Comparison of ENCODE assay signal across 15 cellular contexts in the genomic region with DNA sequence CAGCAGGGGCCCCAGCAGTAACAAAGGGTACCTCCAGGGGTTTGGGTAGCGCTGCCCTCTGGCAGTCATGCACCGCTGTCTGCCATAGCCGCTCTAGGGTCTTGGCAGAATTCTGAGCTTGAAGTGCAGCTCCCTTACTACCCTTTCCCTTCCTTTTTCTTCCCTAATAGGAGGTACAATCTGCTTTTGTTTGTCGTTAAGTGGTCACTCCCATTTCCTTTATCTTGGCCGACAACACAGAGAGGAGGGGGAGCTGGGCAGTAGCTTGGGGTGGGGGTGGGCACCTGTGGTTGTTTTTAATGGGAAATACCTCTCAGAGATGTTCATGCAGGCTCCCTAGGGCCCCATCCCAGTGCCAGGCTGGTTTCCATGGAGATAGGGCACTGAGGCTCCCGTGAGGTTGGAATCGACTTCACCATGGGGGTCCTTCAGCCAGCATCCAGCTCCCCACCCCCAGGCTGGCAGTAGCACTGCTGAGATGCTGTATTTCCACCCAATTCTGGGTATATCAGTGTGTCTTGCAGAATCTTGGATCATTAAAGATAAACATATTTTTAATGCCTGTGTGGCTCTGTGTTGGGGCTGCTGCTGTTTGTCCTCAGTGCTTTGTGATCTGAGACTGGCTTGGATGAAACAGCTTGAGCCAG. TPM values are rescaled to one million over a fixed set of nuclear protein-coding genes. Genes with fewer than 3 reads are reported as not detected.
DNase-seq lines count a peak whose midpoint lies in the region; ATAC-seq and TF ChIP-seq lines count a peak whose summit lies in the region.
"Had no signal": no experiment of that assay in that cellular context is flagged by ENCODE, and none has a peak within 500 bp of the region (broad histone marks: within the 10 kb centered on the region; RNA-seq: fewer than 3 reads in every experiment).

No MANE protein-coding gene starts in this region.

- H3K4me3 ChIP-seq in HUES48 (ENCODE audit: low read depth, low read length) = no peak overlapping the region
- no peak overlapping the region for H3K4me3 ChIP-seq in WERI-Rb-1 (ENCODE audit: low read depth, low read length)
- H3K4me3 ChIP-seq in iPS-18a (ENCODE audit: low read length) = peak overlapping the region; percentile 15
- H3K4me3 ChIP-seq: HAP-1, right lobe of liver, suprapubic skin had no signal

- peaks cover 46% of the 10 kb centered on the region for H3K36me3 ChIP-seq in HUES48 (ENCODE audit: control insufficient read depth, insufficient read depth, low read length)
- peaks cover 72% of the 10 kb centered on the region for H3K36me3 ChIP-seq in WERI-Rb-1
- peaks cover 16% of the 10 kb centered on the region for H3K36me3 ChIP-seq in iPS-18a (ENCODE audit: control insufficient read depth, low read depth, low read length)

- H3K27ac ChIP-seq in HUES48 (ENCODE audit: low read depth, low read length) (peak overlapping the region; percentile 65), WERI-Rb-1 (peak overlapping the region; percentile 49), iPS-18a (ENCODE audit: low read length) (no peak overlapping the region)
- H3K27ac ChIP-seq: neutrophil, right lobe of liver, suprapubic skin had no signal

- TF ChIP-seq CTCF in WERI-Rb-1 (IDR thresholded peaks at IDR 0.05; ENCODE audit: low read depth, low read length) = 0 out of 2 replicates have a peak, but pooled peaks have one; percentile 15

- H3K4me1 ChIP-seq in HUES48 (ENCODE audit: control insufficient read depth, insufficient read depth, low read length) = peaks cover 16% of the 10 kb centered on the region
- peaks cover 24% of the 10 kb centered on the region for H3K4me1 ChIP-seq in iPS-18a (ENCODE audit: control insufficient read depth, low read depth, low read length)
- H3K4me1 ChIP-seq: HAP-1, right lobe of liver, suprapubic skin had no signal

- no peaks in the 10 kb centered on the region for H3K9me3 ChIP-seq in HUES48 (ENCODE audit: control insufficient read depth, insufficient read depth, low read length)
- H3K9me3 ChIP-seq in WERI-Rb-1 (ENCODE audit: severe bottlenecking) = no peaks in the 10 kb centered on the region
- no peaks in the 10 kb centered on the region for H3K9me3 ChIP-seq in iPS-18a (ENCODE audit: control insufficient read depth, low read depth, low read length)
- H3K9me3 ChIP-seq: HAP-1, neutrophil, right lobe of liver, suprapubic skin had no signal

- no peak for ATAC-seq in GM21423 (IDR thresholded peaks at IDR 0.05; ENCODE audit: unreplicated experiment)
- ATAC-seq: right lobe of liver had no signal

- DNase-seq in COR-L47 (lab: John Stamatoyannopoulos, UW) = peak; percentile 77
- DNase-seq in WERI-Rb-1 = no peak
- no peak for DNase-seq in SHP77 treated with DMSO at 0.1 percent for 48 hours (lab: John Stamatoyannopoulos, UW)
- no peak for DNase-seq in HT-29 (ENCODE audit: low spot score)
- DNase-seq: activated gamma-delta T cell treated with Interleukin-2 at 50 U/mL for 16 hours; GDM1; mesendoderm; stimulated activated CD4-positive, alpha-beta T cell treated with anti-CD3 and anti-CD28 coated beads, Interleukin-1b, Interleukin-23, amount 100 ng/mL, for 48 hours had no signal

- H3K9ac ChIP-seq in HUES48 (ENCODE audit: low read depth, low read length) (no peak overlapping the region), iPS-18a (ENCODE audit: low read length) (no peak overlapping the region)

- H3K27me3 ChIP-seq in HUES48 (ENCODE audit: control insufficient read depth, insufficient read depth, low read length) (no peaks in the 10 kb centered on the region), WERI-Rb-1 (ENCODE audit: insufficient read depth, low read depth, severe bottlenecking) (no peaks in the 10 kb centered on the region), iPS-18a (ENCODE audit: control insufficient read depth, insufficient read depth, low read length) (no peaks in the 10 kb centered on the region)
- H3K27me3 ChIP-seq: neutrophil, right lobe of liver, suprapubic skin had no signal

RNA-seq across cellular contexts. Expression of a gene that starts 18.6 kb away (rescaled TPM):
- total RNA-seq in HT-29 (2014; rRNA removed; shearing (Covaris generic)) = 29.9 and 35.7 TPM in 2 replicates

RNA-seq across cellular contexts. Expression of a gene that starts 48.1 kb away (rescaled TPM):
- 23.6 and 28.3 TPM in 2 replicates for total RNA-seq in HT-29 (2014; rRNA removed; shearing (Covaris generic))
